Comparison of ENCODE assay signal across 8 cellular contexts in genomic region chr9:72557549-72557948, GRCh38. TPM values are rescaled to one million over a fixed set of nuclear protein-coding genes. Genes with fewer than 3 reads are reported as not detected.
A peak's percentile ranks its signal among the peaks of the same experiment; 100 is the strongest.
DNase-seq lines count a peak whose midpoint lies in the region; ATAC-seq lines count a peak whose summit lies in the region.

No MANE protein-coding gene starts in this region.

- DNase-seq in HS-5 (ENCODE audit: low read depth) (peak; percentile 96), C1 segment of cervical spinal cord (lab: John Stamatoyannopoulos, UW) (no peak), globus pallidus (ENCODE audit: low spot score) (no peak)
- peak; percentile 79 for DNase-seq in activated CD4-positive, alpha-beta T cell treated with anti-CD3 and anti-CD28 coated beads, Interleukin-2, amount 10 ng/mL, durations not matched to agents 24 days and 14 days
- peak; percentile 30 for DNase-seq in stimulated activated CD4-positive, alpha-beta T cell treated with anti-CD3 and anti-CD28 coated beads, Interleukin-12 subunit alpha, Interleukin-12 subunit beta, amount 100 ng/mL, for 4 hours

- H3K9me3 Mint-ChIP-seq in activated CD4-positive, alpha-beta T cell treated with anti-CD3 and anti-CD28 coated beads, Interleukin-2, amount 10 ng/mL, durations not matched to agents 24 days and 14 days = no peaks in the 10 kb centered on the region

- peak overlapping the region; percentile 79 for H3K27ac Mint-ChIP-seq in activated CD4-positive, alpha-beta T cell treated with anti-CD3 and anti-CD28 coated beads, Interleukin-2, amount 10 ng/mL, durations not matched to agents 24 days and 14 days

- H3K4me1 Mint-ChIP-seq in activated CD4-positive, alpha-beta T cell treated with anti-CD3 and anti-CD28 coated beads, Interleukin-2, amount 10 ng/mL, durations not matched to agents 24 days and 14 days = peaks cover 16% of the 10 kb centered on the region

- no peaks in the 10 kb centered on the region for H3K27me3 Mint-ChIP-seq in activated CD4-positive, alpha-beta T cell treated with anti-CD3 and anti-CD28 coated beads, Interleukin-2, amount 10 ng/mL, durations not matched to agents 24 days and 14 days

- ATAC-seq in esophagus mucosa (peak; percentile 98), GM21526 (IDR thresholded peaks at IDR 0.05; ENCODE audit: low FRiP score, unreplicated experiment) (no peak), HG02678 (IDR thresholded peaks at IDR 0.05; ENCODE audit: unreplicated experiment) (no peak)

- peak overlapping the region; percentile 28 for H3K4me3 Mint-ChIP-seq in activated CD4-positive, alpha-beta T cell treated with anti-CD3 and anti-CD28 coated beads, Interleukin-2, amount 10 ng/mL, durations not matched to agents 24 days and 14 days

- intact Hi-C loops in activated CD4-positive, alpha-beta T cell treated with anti-CD3 and anti-CD28 coated beads, Interleukin-2, amount 10 ng/mL, durations not matched to agents 24 days and 14 days (cut with micrococcal nuclease) = loop anchor here (1.0 to 5.0 kb wide), 5 partner anchors 16 to 113 kb away; no protein-coding TSS in a partner anchor

- H3K36me3 Mint-ChIP-seq in activated CD4-positive, alpha-beta T cell treated with anti-CD3 and anti-CD28 coated beads, Interleukin-2, amount 10 ng/mL, durations not matched to agents 24 days and 14 days (ENCODE audit: low read depth) = no peaks in the 10 kb centered on the region

RNA-seq across cellular contexts. Expression of gene TMC1, which starts 36.1 kb away (rescaled TPM):
- total RNA-seq in activated CD4-positive, alpha-beta T cell treated with anti-CD3 and anti-CD28 coated beads, Interleukin-2, amount 10 ng/mL, durations not matched to agents 24 days and 14 days = not detected in 2 replicates
- total RNA-seq in esophagus mucosa = 3.3 TPM

Comparison
In these comparisons a context has a peak if more than half of its experiments do, and no peak if none do; other contexts are left out.
1. DNase-seq: peak in HS-5 (single experiment), activated CD4-positive, alpha-beta T cell treated with anti-CD3 and anti-CD28 coated beads, Interleukin-2, amount 10 ng/mL, durations not matched to agents 24 days and 14 days (single experiment) and stimulated activated CD4-positive, alpha-beta T cell treated with anti-CD3 and anti-CD28 coated beads, Interleukin-12 subunit alpha, Interleukin-12 subunit beta, amount 100 ng/mL, for 4 hours (single experiment); none in C1 segment of cervical spinal cord (0 of 14) and globus pallidus (single experiment).